9 cellular contexts compared by ENCODE assay signal in genomic region chr3:133136114-133137041, GRCh38.
DNase-seq lines count a peak whose midpoint lies in the region; ATAC-seq, FAIRE-seq and TF ChIP-seq lines count a peak whose summit lies in the region.
"Had no signal": no experiment of that assay in that cellular context is flagged by ENCODE, and none has a peak within 500 bp of the region (broad histone marks: within the 10 kb centered on the region; RNA-seq: fewer than 3 reads in every experiment).

No MANE protein-coding gene starts in this region.

- ATAC-seq in GM18508 (IDR thresholded peaks at IDR 0.05; ENCODE audit: insufficient read depth, unreplicated experiment) (peak; percentile 75), GM21825 (IDR thresholded peaks at IDR 0.05; ENCODE audit: unreplicated experiment) (peak; percentile 59), left ventricle myocardium superior (no peak)

- peak; percentile 75 for DNase-seq in NCI-H1436 (lab: John Stamatoyannopoulos, UW)
- peak; percentile 57 for DNase-seq in bronchial epithelial cell (ENCODE audit: low read depth)
- no peak for DNase-seq in left ventricle myocardium superior
- DNase-seq in globus pallidus (ENCODE audit: low spot score), result no peak
- no peak for DNase-seq in NOMO-1 treated with dmso at 0.1 percent for 144 hours (lab: John Stamatoyannopoulos, UW; ENCODE audit: unreplicated experiment)
- no peak for DNase-seq in NCI-H82 treated with DMSO at 0.1 percent for 48 hours (lab: John Stamatoyannopoulos, UW; ENCODE audit: unreplicated experiment)
- DNase-seq: naive B cell had no signal

- intact Hi-C loops in left ventricle myocardium superior (cut with micrococcal nuclease), result no loop called here

- H3K36me3 ChIP-seq in bronchial epithelial cell (ENCODE audit: control insufficient read depth, insufficient read depth, low read length), result no peaks in the 10 kb centered on the region

- H3K4me3 ChIP-seq in bronchial epithelial cell (ENCODE audit: low read depth, low read length), result no peak overlapping the region

- TF ChIP-seq CTCF in bronchial epithelial cell (IDR thresholded peaks at IDR 0.05; ENCODE audit: insufficient read depth, low read length, severe bottlenecking), result no peak

- H3K27me3 ChIP-seq in bronchial epithelial cell (ENCODE audit: control insufficient read depth, insufficient read depth, low read length), result no peaks in the 10 kb centered on the region

- FAIRE-seq in bronchial epithelial cell (lab: Jason Lieb, UNC), result no peak

Comparison
In these comparisons a context has a peak if more than half of its experiments do, and no peak if none do; other contexts are left out.
1. DNase-seq: peak in NCI-H1436 (single experiment) and bronchial epithelial cell (single experiment); none in left ventricle myocardium superior (single experiment), globus pallidus (single experiment), NOMO-1 treated with dmso at 0.1 percent for 144 hours (single experiment) and NCI-H82 treated with DMSO at 0.1 percent for 48 hours (single experiment).